Comparison of ENCODE assay signal across 1 cellular context in the genomic region with DNA sequence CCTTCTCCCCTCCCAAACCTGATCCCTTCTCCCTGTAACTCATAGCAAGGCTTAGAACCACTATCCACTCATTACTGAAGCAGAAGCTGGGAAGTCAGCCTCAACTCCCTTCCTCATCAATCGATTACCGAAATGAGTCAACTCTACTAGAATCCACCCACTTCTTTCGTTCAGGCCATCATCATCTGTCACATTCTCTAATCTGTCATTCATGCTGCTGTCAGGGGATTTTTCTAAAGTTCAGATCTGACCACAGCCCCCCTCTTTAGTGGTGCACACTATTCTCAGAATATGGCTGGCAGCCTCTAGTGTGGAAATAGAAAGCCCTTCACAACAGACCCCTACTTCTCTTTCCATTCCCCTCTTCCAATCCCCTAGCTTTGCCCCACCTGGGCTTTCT.
TF ChIP-seq lines count a peak whose summit lies in the region.

No MANE protein-coding gene starts in this region.

TF ChIP-seq in GM12878, 131 proteins besides CTCF, POLR2A, EP300 and RAD21 (continues in another document):
- no peak for TF ChIP-seq FOS (IDR thresholded peaks at IDR 0.05; ENCODE audit: borderline replicate concordance, extremely low read depth, insufficient read length)
- TF ChIP-seq EZH2 (IDR thresholded peaks at IDR 0.05; ENCODE audit: borderline replicate concordance, control insufficient read depth, low read depth, low read length) = 0 out of 2 replicates have a peak, but pooled peaks have one; percentile 44
- peak; percentile 75 for TF ChIP-seq NR2F1 (conservative IDR thresholded peaks at IDR 0.05)
- peak; percentile 67 for TF ChIP-seq ZNF24 (IDR thresholded peaks at IDR 0.05)
- peak; percentile 87 for TF ChIP-seq BMI1 (IDR thresholded peaks at IDR 0.05; ENCODE audit: borderline replicate concordance)
- TF ChIP-seq MEF2A (IDR thresholded peaks at IDR 0.05; ENCODE audit: insufficient read depth, low read depth, low read length) = peak; percentile 81
- no peak for TF ChIP-seq RCOR1 (conservative IDR thresholded peaks at IDR 0.05; ENCODE audit: low read depth, low read length)
- peak; percentile 64; the same call in 1 of the 2 replicates for TF ChIP-seq TCF3 (IDR thresholded peaks at IDR 0.05; ENCODE audit: borderline replicate concordance, insufficient read depth, low read depth, low read length)
- no peak for TF ChIP-seq TAF1 (IDR thresholded peaks at IDR 0.05; ENCODE audit: borderline replicate concordance, low read depth, low read length)
- TF ChIP-seq, protein P1, sequence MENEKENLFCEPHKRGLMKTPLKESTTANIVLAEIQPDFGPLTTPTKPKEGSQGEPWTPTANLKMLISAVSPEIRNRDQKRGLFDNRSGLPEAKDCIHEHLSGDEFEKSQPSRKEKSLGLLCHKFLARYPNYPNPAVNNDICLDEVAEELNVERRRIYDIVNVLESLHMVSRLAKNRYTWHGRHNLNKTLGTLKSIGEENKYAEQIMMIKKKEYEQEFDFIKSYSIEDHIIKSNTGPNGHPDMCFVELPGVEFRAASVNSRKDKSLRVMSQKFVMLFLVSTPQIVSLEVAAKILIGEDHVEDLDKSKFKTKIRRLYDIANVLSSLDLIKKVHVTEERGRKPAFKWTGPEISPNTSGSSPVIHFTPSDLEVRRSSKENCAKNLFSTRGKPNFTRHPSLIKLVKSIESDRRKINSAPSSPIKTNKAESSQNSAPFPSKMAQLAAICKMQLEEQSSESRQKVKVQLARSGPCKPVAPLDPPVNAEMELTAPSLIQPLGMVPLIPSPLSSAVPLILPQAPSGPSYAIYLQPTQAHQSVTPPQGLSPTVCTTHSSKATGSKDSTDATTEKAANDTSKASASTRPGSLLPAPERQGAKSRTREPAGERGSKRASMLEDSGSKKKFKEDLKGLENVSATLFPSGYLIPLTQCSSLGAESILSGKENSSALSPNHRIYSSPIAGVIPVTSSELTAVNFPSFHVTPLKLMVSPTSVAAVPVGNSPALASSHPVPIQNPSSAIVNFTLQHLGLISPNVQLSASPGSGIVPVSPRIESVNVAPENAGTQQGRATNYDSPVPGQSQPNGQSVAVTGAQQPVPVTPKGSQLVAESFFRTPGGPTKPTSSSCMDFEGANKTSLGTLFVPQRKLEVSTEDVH (IDR thresholded peaks at IDR 0.05; ENCODE audit: low read depth, partially characterized antibody) = no peak
- TF ChIP-seq NFIC (IDR thresholded peaks at IDR 0.05; ENCODE audit: low read depth, low read length) = peak; percentile 97
- peak; percentile 22 to 66; a peak in 2 of 4 replicates for TF ChIP-seq BHLHE40 (IDR thresholded peaks at IDR 0.05; ENCODE audit: borderline replicate concordance in 1 of 2, low read depth in 2 of 2, low read length in 1 of 2)
- TF ChIP-seq LARP7 (IDR thresholded peaks at IDR 0.05) = no peak
- TF ChIP-seq, protein P2, sequence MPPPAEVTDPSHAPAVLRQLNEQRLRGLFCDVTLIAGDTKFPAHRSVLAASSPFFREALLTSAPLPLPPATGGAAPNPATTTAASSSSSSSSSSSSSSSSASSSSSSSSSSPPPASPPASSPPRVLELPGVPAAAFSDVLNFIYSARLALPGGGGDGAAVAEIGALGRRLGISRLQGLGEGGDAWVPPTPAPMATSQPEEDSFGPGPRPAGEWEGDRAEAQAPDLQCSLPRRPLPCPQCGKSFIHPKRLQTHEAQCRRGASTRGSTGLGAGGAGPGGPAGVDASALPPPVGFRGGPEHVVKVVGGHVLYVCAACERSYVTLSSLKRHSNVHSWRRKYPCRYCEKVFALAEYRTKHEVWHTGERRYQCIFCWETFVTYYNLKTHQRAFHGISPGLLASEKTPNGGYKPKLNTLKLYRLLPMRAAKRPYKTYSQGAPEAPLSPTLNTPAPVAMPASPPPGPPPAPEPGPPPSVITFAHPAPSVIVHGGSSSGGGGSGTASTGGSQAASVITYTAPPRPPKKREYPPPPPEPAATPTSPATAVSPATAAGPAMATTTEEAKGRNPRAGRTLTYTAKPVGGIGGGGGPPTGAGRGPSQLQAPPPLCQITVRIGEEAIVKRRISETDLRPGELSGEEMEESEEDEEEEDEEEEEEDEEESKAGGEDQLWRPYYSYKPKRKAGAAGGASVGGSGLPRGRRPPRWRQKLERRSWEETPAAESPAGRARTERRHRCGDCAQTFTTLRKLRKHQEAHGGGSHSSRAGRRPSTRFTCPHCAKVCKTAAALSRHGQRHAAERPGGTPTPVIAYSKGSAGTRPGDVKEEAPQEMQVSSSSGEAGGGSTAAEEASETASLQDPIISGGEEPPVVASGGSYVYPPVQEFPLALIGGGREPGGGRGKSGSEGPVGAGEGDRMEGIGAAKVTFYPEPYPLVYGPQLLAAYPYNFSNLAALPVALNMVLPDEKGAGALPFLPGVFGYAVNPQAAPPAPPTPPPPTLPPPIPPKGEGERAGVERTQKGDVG (CRISPR knock-in tag; IDR thresholded peaks at IDR 0.05) = no peak
- no peak for TF ChIP-seq ZNF622 (IDR thresholded peaks at IDR 0.05)
- TF ChIP-seq, protein P3, sequence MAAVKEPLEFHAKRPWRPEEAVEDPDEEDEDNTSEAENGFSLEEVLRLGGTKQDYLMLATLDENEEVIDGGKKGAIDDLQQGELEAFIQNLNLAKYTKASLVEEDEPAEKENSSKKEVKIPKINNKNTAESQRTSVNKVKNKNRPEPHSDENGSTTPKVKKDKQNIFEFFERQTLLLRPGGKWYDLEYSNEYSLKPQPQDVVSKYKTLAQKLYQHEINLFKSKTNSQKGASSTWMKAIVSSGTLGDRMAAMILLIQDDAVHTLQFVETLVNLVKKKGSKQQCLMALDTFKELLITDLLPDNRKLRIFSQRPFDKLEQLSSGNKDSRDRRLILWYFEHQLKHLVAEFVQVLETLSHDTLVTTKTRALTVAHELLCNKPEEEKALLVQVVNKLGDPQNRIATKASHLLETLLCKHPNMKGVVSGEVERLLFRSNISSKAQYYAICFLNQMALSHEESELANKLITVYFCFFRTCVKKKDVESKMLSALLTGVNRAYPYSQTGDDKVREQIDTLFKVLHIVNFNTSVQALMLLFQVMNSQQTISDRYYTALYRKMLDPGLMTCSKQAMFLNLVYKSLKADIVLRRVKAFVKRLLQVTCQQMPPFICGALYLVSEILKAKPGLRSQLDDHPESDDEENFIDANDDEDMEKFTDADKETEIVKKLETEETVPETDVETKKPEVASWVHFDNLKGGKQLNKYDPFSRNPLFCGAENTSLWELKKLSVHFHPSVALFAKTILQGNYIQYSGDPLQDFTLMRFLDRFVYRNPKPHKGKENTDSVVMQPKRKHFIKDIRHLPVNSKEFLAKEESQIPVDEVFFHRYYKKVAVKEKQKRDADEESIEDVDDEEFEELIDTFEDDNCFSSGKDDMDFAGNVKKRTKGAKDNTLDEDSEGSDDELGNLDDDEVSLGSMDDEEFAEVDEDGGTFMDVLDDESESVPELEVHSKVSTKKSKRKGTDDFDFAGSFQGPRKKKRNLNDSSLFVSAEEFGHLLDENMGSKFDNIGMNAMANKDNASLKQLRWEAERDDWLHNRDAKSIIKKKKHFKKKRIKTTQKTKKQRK (IDR thresholded peaks at IDR 0.05; ENCODE audit: low read depth, low read length) = no peak
- TF ChIP-seq, protein P4, sequence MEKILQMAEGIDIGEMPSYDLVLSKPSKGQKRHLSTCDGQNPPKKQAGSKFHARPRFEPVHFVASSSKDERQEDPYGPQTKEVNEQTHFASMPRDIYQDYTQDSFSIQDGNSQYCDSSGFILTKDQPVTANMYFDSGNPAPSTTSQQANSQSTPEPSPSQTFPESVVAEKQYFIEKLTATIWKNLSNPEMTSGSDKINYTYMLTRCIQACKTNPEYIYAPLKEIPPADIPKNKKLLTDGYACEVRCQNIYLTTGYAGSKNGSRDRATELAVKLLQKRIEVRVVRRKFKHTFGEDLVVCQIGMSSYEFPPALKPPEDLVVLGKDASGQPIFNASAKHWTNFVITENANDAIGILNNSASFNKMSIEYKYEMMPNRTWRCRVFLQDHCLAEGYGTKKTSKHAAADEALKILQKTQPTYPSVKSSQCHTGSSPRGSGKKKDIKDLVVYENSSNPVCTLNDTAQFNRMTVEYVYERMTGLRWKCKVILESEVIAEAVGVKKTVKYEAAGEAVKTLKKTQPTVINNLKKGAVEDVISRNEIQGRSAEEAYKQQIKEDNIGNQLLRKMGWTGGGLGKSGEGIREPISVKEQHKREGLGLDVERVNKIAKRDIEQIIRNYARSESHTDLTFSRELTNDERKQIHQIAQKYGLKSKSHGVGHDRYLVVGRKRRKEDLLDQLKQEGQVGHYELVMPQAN (conservative IDR thresholded peaks at IDR 0.05) = no peak
- TF ChIP-seq IRF4 (IDR thresholded peaks at IDR 0.05; ENCODE audit: low read depth, low read length) = peak; percentile 99
- TF ChIP-seq PML (IDR thresholded peaks at IDR 0.05; ENCODE audit: low read length) = peak; percentile 72; the same call in 1 of the 2 replicates
- no peak for TF ChIP-seq KLF5 (IDR thresholded peaks at IDR 0.05; ENCODE audit: partially characterized antibody)
- TF ChIP-seq, protein P5, sequence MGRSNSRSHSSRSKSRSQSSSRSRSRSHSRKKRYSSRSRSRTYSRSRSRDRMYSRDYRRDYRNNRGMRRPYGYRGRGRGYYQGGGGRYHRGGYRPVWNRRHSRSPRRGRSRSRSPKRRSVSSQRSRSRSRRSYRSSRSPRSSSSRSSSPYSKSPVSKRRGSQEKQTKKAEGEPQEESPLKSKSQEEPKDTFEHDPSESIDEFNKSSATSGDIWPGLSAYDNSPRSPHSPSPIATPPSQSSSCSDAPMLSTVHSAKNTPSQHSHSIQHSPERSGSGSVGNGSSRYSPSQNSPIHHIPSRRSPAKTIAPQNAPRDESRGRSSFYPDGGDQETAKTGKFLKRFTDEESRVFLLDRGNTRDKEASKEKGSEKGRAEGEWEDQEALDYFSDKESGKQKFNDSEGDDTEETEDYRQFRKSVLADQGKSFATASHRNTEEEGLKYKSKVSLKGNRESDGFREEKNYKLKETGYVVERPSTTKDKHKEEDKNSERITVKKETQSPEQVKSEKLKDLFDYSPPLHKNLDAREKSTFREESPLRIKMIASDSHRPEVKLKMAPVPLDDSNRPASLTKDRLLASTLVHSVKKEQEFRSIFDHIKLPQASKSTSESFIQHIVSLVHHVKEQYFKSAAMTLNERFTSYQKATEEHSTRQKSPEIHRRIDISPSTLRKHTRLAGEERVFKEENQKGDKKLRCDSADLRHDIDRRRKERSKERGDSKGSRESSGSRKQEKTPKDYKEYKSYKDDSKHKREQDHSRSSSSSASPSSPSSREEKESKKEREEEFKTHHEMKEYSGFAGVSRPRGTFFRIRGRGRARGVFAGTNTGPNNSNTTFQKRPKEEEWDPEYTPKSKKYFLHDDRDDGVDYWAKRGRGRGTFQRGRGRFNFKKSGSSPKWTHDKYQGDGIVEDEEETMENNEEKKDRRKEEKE (IDR thresholded peaks at IDR 0.05) = no peak
- TF ChIP-seq ESRRA (IDR thresholded peaks at IDR 0.05; ENCODE audit: low read length) = no peak
- TF ChIP-seq HDAC2 (IDR thresholded peaks at IDR 0.05) = no peak
- TF ChIP-seq IKZF2 (IDR thresholded peaks at IDR 0.05) = peak; percentile 100
- peak; percentile 97 for TF ChIP-seq RUNX3 (IDR thresholded peaks at IDR 0.05; ENCODE audit: low read length)
- peak; percentile 88; the same call in 1 of the 2 replicates for TF ChIP-seq PAX5 (IDR thresholded peaks at IDR 0.05; ENCODE audit: borderline replicate concordance, low read depth, low read length)
- TF ChIP-seq POU2F2 (IDR thresholded peaks at IDR 0.05; ENCODE audit: borderline replicate concordance, low read depth, low read length) = peak; percentile 70; the same call in 2 of the 3 replicates
- TF ChIP-seq TCF12 (IDR thresholded peaks at IDR 0.05; ENCODE audit: low read depth, low read length) = peak; percentile 76; the same call in 1 of the 2 replicates
- no peak for TF ChIP-seq STAT1 (conservative IDR thresholded peaks at IDR 0.05)
- 0 out of 2 replicates have a peak, but pooled peaks have one; percentile 24 for TF ChIP-seq TARDBP (IDR thresholded peaks at IDR 0.05; ENCODE audit: borderline replicate concordance)
- TF ChIP-seq ZZZ3 (IDR thresholded peaks at IDR 0.05; ENCODE audit: control insufficient read depth, insufficient read length, low read depth) = no peak
- no peak for TF ChIP-seq CHD4 (IDR thresholded peaks at IDR 0.05)
- TF ChIP-seq DPF2 (IDR thresholded peaks at IDR 0.05) = peak; percentile 99
- TF ChIP-seq, protein P6, sequence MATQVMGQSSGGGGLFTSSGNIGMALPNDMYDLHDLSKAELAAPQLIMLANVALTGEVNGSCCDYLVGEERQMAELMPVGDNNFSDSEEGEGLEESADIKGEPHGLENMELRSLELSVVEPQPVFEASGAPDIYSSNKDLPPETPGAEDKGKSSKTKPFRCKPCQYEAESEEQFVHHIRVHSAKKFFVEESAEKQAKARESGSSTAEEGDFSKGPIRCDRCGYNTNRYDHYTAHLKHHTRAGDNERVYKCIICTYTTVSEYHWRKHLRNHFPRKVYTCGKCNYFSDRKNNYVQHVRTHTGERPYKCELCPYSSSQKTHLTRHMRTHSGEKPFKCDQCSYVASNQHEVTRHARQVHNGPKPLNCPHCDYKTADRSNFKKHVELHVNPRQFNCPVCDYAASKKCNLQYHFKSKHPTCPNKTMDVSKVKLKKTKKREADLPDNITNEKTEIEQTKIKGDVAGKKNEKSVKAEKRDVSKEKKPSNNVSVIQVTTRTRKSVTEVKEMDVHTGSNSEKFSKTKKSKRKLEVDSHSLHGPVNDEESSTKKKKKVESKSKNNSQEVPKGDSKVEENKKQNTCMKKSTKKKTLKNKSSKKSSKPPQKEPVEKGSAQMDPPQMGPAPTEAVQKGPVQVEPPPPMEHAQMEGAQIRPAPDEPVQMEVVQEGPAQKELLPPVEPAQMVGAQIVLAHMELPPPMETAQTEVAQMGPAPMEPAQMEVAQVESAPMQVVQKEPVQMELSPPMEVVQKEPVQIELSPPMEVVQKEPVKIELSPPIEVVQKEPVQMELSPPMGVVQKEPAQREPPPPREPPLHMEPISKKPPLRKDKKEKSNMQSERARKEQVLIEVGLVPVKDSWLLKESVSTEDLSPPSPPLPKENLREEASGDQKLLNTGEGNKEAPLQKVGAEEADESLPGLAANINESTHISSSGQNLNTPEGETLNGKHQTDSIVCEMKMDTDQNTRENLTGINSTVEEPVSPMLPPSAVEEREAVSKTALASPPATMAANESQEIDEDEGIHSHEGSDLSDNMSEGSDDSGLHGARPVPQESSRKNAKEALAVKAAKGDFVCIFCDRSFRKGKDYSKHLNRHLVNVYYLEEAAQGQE (IDR thresholded peaks at IDR 0.05; ENCODE audit: low read depth, low read length) = no peak
- TF ChIP-seq, protein P7, sequence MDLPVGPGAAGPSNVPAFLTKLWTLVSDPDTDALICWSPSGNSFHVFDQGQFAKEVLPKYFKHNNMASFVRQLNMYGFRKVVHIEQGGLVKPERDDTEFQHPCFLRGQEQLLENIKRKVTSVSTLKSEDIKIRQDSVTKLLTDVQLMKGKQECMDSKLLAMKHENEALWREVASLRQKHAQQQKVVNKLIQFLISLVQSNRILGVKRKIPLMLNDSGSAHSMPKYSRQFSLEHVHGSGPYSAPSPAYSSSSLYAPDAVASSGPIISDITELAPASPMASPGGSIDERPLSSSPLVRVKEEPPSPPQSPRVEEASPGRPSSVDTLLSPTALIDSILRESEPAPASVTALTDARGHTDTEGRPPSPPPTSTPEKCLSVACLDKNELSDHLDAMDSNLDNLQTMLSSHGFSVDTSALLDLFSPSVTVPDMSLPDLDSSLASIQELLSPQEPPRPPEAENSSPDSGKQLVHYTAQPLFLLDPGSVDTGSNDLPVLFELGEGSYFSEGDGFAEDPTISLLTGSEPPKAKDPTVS (IDR thresholded peaks at IDR 0.05; ENCODE audit: low read depth, low read length) = no peak
- TF ChIP-seq RFX5 (IDR thresholded peaks at IDR 0.05; ENCODE audit: low read depth, low read length) = no peak
